ENCODE assay signal across 1 cellular context in genomic region chr17:73536700-73537680, GRCh38.
TF ChIP-seq lines count a peak whose summit lies in the region.

No MANE protein-coding gene starts in this region.

TF ChIP-seq in GM23338, 12 proteins besides CTCF, POLR2A, EP300 and RAD21 (continued from another document):
- TF ChIP-seq ZNF462 (CRISPR knock-in tag; IDR thresholded peaks at IDR 0.05) (no peak), STAT1 (IDR thresholded peaks at IDR 0.05; ENCODE audit: unreplicated experiment) (no peak), ETS1 (IDR thresholded peaks at IDR 0.05) (no peak)
